27 cellular contexts compared by ENCODE assay signal in genomic region chr11:134997652-134998320, GRCh38.
"Had no signal": no experiment of that assay in that cellular context is flagged by ENCODE, and none has a peak within 500 bp of the region (broad histone marks: within the 10 kb centered on the region; RNA-seq: fewer than 3 reads in every experiment).

No MANE protein-coding gene starts in this region.

- H3K9me3 Mint-ChIP-seq: natural killer cell treated with Interleukin-12 subunit alpha and Interleukin-12 subunit beta and Interleukin-15 and Interleukin-18, amount 100 ng/mL, for 72 hours had no signal

- H3K9me3 ChIP-seq: gastroesophageal sphincter, heart left ventricle, left lung, lower lobe of right lung, mucosa of descending colon, pancreas, thoracic aorta, tibial nerve, upper lobe of left lung had no signal

- H3K4me2 ChIP-seq: hepatocyte had no signal

- H2AFZ ChIP-seq: hepatocyte had no signal

- H3K4me3 Mint-ChIP-seq: naive B cell; natural killer cell treated with Interleukin-12 subunit alpha and Interleukin-12 subunit beta and Interleukin-15 and Interleukin-18, amount 100 ng/mL, for 72 hours; stimulated activated memory B cell treated with anti-CD40 and anti-IgM and Interleukin-4, amounts not matched to agents 10 μg/mL and 1 μg/mL and 100 μg/mL, for 72 hours had no signal

- H3K27ac ChIP-seq: dorsolateral prefrontal cortex, epithelial cell of prostate, foreskin keratinocyte, gastroesophageal sphincter, heart left ventricle, hepatocyte, left lung, lower lobe of right lung, pancreas, thoracic aorta, tibial nerve, upper lobe of left lung had no signal

- ATAC-seq: esophagus mucosa; foreskin keratinocyte; gastroesophageal sphincter; heart left ventricle; left cardiac atrium; left lung; lower lobe of right lung; mucosa of descending colon; natural killer cell treated with Interleukin-12 subunit alpha and Interleukin-12 subunit beta and Interleukin-15 and Interleukin-18, amount 100 ng/mL, for 72 hours; pancreas; sciatic nerve; stimulated activated memory B cell treated with anti-CD40 and anti-IgM and Interleukin-4, amounts not matched to agents 10 μg/mL and 1 μg/mL and 100 μg/mL, for 72 hours; stimulated activated naive CD8-positive, alpha-beta T cell treated with anti-CD3 and anti-CD28 coated beads, Interleukin-15, Interleukin-2, amounts not matched to agents 100 U/mL and 50 U/mL, for 24 hours had no signal

- H3K4me3 ChIP-seq: dorsolateral prefrontal cortex, gastroesophageal sphincter, heart left ventricle, hepatocyte, left lung, lower lobe of right lung, mucosa of descending colon, pancreas, thoracic aorta, tibial nerve, upper lobe of left lung had no signal

- H3K36me3 ChIP-seq: gastroesophageal sphincter, heart left ventricle, left lung, lower lobe of right lung, pancreas, thoracic aorta, tibial nerve, upper lobe of left lung had no signal

- H3K4me1 ChIP-seq: foreskin keratinocyte, gastroesophageal sphincter, left lung, lower lobe of right lung, pancreas, upper lobe of left lung had no signal

- DNase-seq: caudate nucleus; dorsolateral prefrontal cortex; effector CD4-positive, alpha-beta T cell; foreskin keratinocyte; heart left ventricle; left cardiac atrium; left lung; lower lobe of right lung; mucosa of descending colon; naive B cell; occipital lobe; pancreas; retina; stimulated activated CD4-positive, alpha-beta T cell treated with anti-CD3 and anti-CD28 coated beads, Interleukin-2, amount 100 ng/mL, for 24 hours; stimulated activated CD4-positive, alpha-beta T cell treated with anti-CD3 and anti-CD28 coated beads, Interleukin-4, amount 100 ng/mL, for 4 hours; stimulated activated naive CD8-positive, alpha-beta T cell treated with anti-CD3 and anti-CD28 coated beads, Interleukin-15, Interleukin-2, amounts not matched to agents 100 U/mL and 50 U/mL, for 24 hours; substantia nigra; upper lobe of left lung had no signal

- H3K4me1 Mint-ChIP-seq: naive B cell; stimulated activated memory B cell treated with anti-CD40 and anti-IgM and Interleukin-4, amounts not matched to agents 10 μg/mL and 1 μg/mL and 100 μg/mL, for 72 hours had no signal

- H3K79me2 ChIP-seq: hepatocyte had no signal

- H3K36me3 Mint-ChIP-seq: naive B cell; natural killer cell treated with Interleukin-12 subunit alpha and Interleukin-12 subunit beta and Interleukin-15 and Interleukin-18, amount 100 ng/mL, for 72 hours; stimulated activated memory B cell treated with anti-CD40 and anti-IgM and Interleukin-4, amounts not matched to agents 10 μg/mL and 1 μg/mL and 100 μg/mL, for 72 hours had no signal

- H3K27ac Mint-ChIP-seq: naive B cell; natural killer cell treated with Interleukin-12 subunit alpha and Interleukin-12 subunit beta and Interleukin-15 and Interleukin-18, amount 100 ng/mL, for 72 hours; stimulated activated memory B cell treated with anti-CD40 and anti-IgM and Interleukin-4, amounts not matched to agents 10 μg/mL and 1 μg/mL and 100 μg/mL, for 72 hours had no signal

- H3K27me3 ChIP-seq: dorsolateral prefrontal cortex, foreskin keratinocyte, pancreas, tibial nerve, upper lobe of left lung had no signal
